In genomic region chr1:155061381-155062150, GRCh38 we compare ENCODE assay signal across 8 cellular contexts. TPM values are rescaled to one million over a fixed set of nuclear protein-coding genes. Genes with fewer than 3 reads are reported as not detected.
DNase-seq lines count a peak whose midpoint lies in the region; ATAC-seq and TF ChIP-seq lines count a peak whose summit lies in the region.

No MANE protein-coding gene starts in this region.

- no peaks in the 10 kb centered on the region for H3K9me3 Mint-ChIP-seq in activated T-cell treated with anti-CD3 and anti-CD28 coated beads, Interleukin-2, amount 50 U/mL, for 24 hours

- H3K27me3 Mint-ChIP-seq in activated T-cell treated with anti-CD3 and anti-CD28 coated beads, Interleukin-2, amount 50 U/mL, for 24 hours = no peaks in the 10 kb centered on the region

- no peaks in the 10 kb centered on the region for H3F3A ChIP-seq in neural cell (ENCODE audit: insufficient read depth, low read length, poor library complexity, severe bottlenecking)

- peak; percentile 96 for TF ChIP-seq RAD21 in neural cell (conservative IDR thresholded peaks at IDR 0.05)

- in situ Hi-C loops in Panc1 (cut with HindIII; ENCODE audit: low pct_unique_long_range_greater_than_20kb, low sequenced_read_pairs) = no loop called here

- H3K79me2 ChIP-seq in neural cell (replicated peaks; ENCODE audit: insufficient read depth, low read length) = peaks cover 8% of the 10 kb centered on the region

- H3K4me1 Mint-ChIP-seq in activated T-cell treated with anti-CD3 and anti-CD28 coated beads, Interleukin-2, amount 50 U/mL, for 24 hours (ENCODE audit: low read depth) = peaks cover 31% of the 10 kb centered on the region

- H3K36me3 ChIP-seq in Panc1 (ENCODE audit: control insufficient read depth, insufficient read depth, low read length) (no peaks in the 10 kb centered on the region; the same call in 1 of the 2 replicates), neural cell (ENCODE audit: insufficient read depth, low read length) (no peaks in the 10 kb centered on the region)

- H2AFZ ChIP-seq in neural cell (ENCODE audit: low read depth, low read length) = no peak overlapping the region

- ATAC-seq in Panc1 = peak; percentile 61
- peak; percentile 63 for ATAC-seq in stimulated activated naive CD8-positive, alpha-beta T cell treated with anti-CD3 and anti-CD28 coated beads, Interleukin-15, Interleukin-2, amounts not matched to agents 100 U/mL and 50 U/mL, for 24 hours

- CTCF ChIA-PET in Panc1 (lab: Charles Lee) = interaction anchor here (0.5 to 3.0 kb wide), 10 partner anchors 9 to 1136 kb away, joined by 3 to 16 read pairs (median 5); partner anchors contain the start of gene ADAM15

- H3K27me3 ChIP-seq in Panc1 (ENCODE audit: control insufficient read depth, insufficient read depth, low read length) = no peaks in the 10 kb centered on the region
- no peaks in the 10 kb centered on the region for H3K27me3 ChIP-seq in neural cell (ENCODE audit: insufficient read depth, low read depth, low read length)

- TF ChIP-seq CTCF in Panc1 (IDR thresholded peaks at IDR 0.05) (peak; percentile 98), neural cell (IDR thresholded peaks at IDR 0.05; ENCODE audit: poor library complexity, severe bottlenecking) (peak; percentile 97)

- H3K27ac ChIP-seq in Panc1 (ENCODE audit: low read length) (no peak overlapping the region), neural cell (ENCODE audit: low read length) (no peak overlapping the region)

- TF ChIP-seq EP300 in neural cell (conservative IDR thresholded peaks at IDR 0.05; ENCODE audit: poor library complexity, severe bottlenecking) = no peak

- H3K9me2 ChIP-seq in neural cell (ENCODE audit: insufficient read depth, low read length) = no peaks in the 10 kb centered on the region

- no TSS peak for BruUV-seq in Panc1 (replicated peaks; lab: Mats Ljungman, UMichigan)

- no peaks in the 10 kb centered on the region for H4K20me1 ChIP-seq in neural cell (ENCODE audit: insufficient read depth)

- intact Hi-C loops in Panc1 (cut with micrococcal nuclease; ENCODE audit: unreplicated experiment) = loop anchor here (2.0 kb wide), 1 partner anchor 105 kb away; the partner anchor contains the start of gene PBXIP1

- POLR2A ChIA-PET in Panc1 (lab: Charles Lee) = interaction anchor here (0.5 kb wide), 1 partner anchor 95 kb away, joined by 5 read pairs; no protein-coding TSS in a partner anchor

- H3K27ac Mint-ChIP-seq in activated T-cell treated with anti-CD3 and anti-CD28 coated beads, Interleukin-2, amount 50 U/mL, for 24 hours = no peak overlapping the region

- H3K36me3 Mint-ChIP-seq in activated T-cell treated with anti-CD3 and anti-CD28 coated beads, Interleukin-2, amount 50 U/mL, for 24 hours (ENCODE audit: low read depth) = peaks cover 47% of the 10 kb centered on the region

- DNase-seq in AML-193 (lab: John Stamatoyannopoulos, UW) (peak; percentile 74), GM19240 (ENCODE audit: insufficient read length, low spot score) (peak; percentile 91), LoVo (ENCODE audit: low spot score) (peak; percentile 75), Panc1 (ENCODE audit: low read depth, low spot score) (peak; percentile 84), fibroblast of gingiva (ENCODE audit: low read depth) (peak; percentile 53)
- DNase-seq in activated T-cell treated with anti-CD3 and anti-CD28 coated beads, Interleukin-2, amount 50 U/mL, for 24 hours = peak; percentile 98
- peak; percentile 99 for DNase-seq in stimulated activated naive CD8-positive, alpha-beta T cell treated with anti-CD3 and anti-CD28 coated beads, Interleukin-15, Interleukin-2, amounts not matched to agents 100 U/mL and 50 U/mL, for 24 hours

- H3K4me3 Mint-ChIP-seq in activated T-cell treated with anti-CD3 and anti-CD28 coated beads, Interleukin-2, amount 50 U/mL, for 24 hours = no peak overlapping the region

- peaks cover 19% of the 10 kb centered on the region for H3K4me1 ChIP-seq in Panc1 (ENCODE audit: control insufficient read depth, insufficient read depth, low read length)

- H3K4me3 ChIP-seq in Panc1 (ENCODE audit: low read depth in 2 of 2, low read length in 2 of 2) (peak overlapping the region in 1 of 2 experiments; percentile 23; a peak in 2 of 4 replicates), neural cell (ENCODE audit: low read length) (no peak overlapping the region)

- no peak overlapping the region for H3K4me2 ChIP-seq in neural cell (ENCODE audit: low read length)

- no peaks in the 10 kb centered on the region for H3K9me3 ChIP-seq in Panc1 (ENCODE audit: control insufficient read depth, insufficient read depth, low read depth, low read length)
- H3K9me3 ChIP-seq in neural cell (ENCODE audit: low read length) = no peaks in the 10 kb centered on the region

- peak overlapping the region; percentile 31 for H3K9ac ChIP-seq in neural cell (ENCODE audit: low read length)

TF ChIP-seq in neural cell, 6 proteins besides CTCF, POLR2A, EP300 and RAD21:
- TF ChIP-seq SMC3 (conservative IDR thresholded peaks at IDR 0.05; ENCODE audit: poor library complexity) (peak; percentile 94), EZH2 (IDR thresholded peaks at IDR 0.05; ENCODE audit: borderline replicate concordance, insufficient read depth, low read length, poor library complexity, severe bottlenecking) (no peak), MXI1 (conservative IDR thresholded peaks at IDR 0.05; ENCODE audit: poor library complexity, severe bottlenecking) (no peak), POLR2AphosphoS5 (IDR thresholded peaks at IDR 0.05) (no peak)

RNA-seq across cellular contexts. Expression of gene EFNA4, which starts 2.0 kb away (rescaled TPM):
- 8.0 TPM for total RNA-seq in Panc1 (2021; ENCODE audit: unreplicated experiment)
- 6.9 TPM for polyA plus RNA-seq in Panc1 (2012; ENCODE audit: insufficient read length)
- 0.64 and 1.2 TPM in 2 replicates for polyA plus RNA-seq in neural cell
- polyA minus RNA-seq in neural cell = 0.81 TPM in 1 of 2 replicates, not detected in the other

RNA-seq across cellular contexts. Expression of gene ADAM15, which starts 10.4 kb away (rescaled TPM):
- total RNA-seq in Panc1 (2021; ENCODE audit: unreplicated experiment) = 41.7 TPM
- polyA plus RNA-seq in Panc1 (2012; ENCODE audit: insufficient read length) = 45.7 TPM
- 24.8 and 27.6 TPM in 2 replicates for polyA plus RNA-seq in neural cell
- polyA minus RNA-seq in neural cell = 9.7 and 17.3 TPM in 2 replicates

RNA-seq across cellular contexts. Expression of gene EFNA3, which starts 17.1 kb away (rescaled TPM):
- total RNA-seq in Panc1 (2021; ENCODE audit: unreplicated experiment) = 2.3 TPM
- 6.0 TPM for polyA plus RNA-seq in Panc1 (2012; ENCODE audit: insufficient read length)
- polyA plus RNA-seq in neural cell = 12.2 and 16.9 TPM in 2 replicates
- polyA minus RNA-seq in neural cell = 16.6 and 19.8 TPM in 2 replicates

RNA-seq across cellular contexts. Expression of gene DCST1, which starts 27.9 kb away (rescaled TPM):
- total RNA-seq in Panc1 (2021; ENCODE audit: unreplicated experiment) = not detected
- not detected for polyA plus RNA-seq in Panc1 (2012; ENCODE audit: insufficient read length)
- polyA plus RNA-seq in neural cell = not detected in 2 replicates
- not detected in 2 replicates for polyA minus RNA-seq in neural cell

RNA-seq across cellular contexts. Expression of gene DCST2, which starts 28.0 kb away (rescaled TPM):
- total RNA-seq in Panc1 (2021; ENCODE audit: unreplicated experiment) = 0.13 TPM
- not detected for polyA plus RNA-seq in Panc1 (2012; ENCODE audit: insufficient read length)
- polyA plus RNA-seq in neural cell = 0.76 and 1.8 TPM in 2 replicates
- polyA minus RNA-seq in neural cell = 0.23 and 0.49 TPM in 2 replicates
